Comparison of ENCODE assay signal across 13 cellular contexts in the genomic region with DNA sequence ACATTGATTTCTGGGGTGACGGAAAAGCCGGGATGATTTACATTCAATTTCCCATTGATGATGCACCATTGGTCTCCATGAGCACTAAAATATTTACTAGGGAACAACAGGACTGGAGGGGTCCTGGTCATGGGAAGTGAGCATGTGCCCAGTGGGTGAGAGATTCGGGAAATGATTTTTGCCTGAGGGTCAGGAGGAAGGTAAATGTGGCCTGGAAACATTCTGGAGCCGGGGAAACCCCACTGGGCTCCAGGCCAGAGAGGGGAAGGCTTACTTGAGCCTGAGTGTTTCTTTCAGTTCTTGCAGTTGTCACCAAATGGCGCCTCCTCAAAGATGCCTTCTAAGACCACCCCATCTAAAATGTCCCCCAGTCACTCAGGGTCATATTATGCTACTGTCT.
DNase-seq lines count a peak whose midpoint lies in the region.
"Had no signal": no experiment of that assay in that cellular context is flagged by ENCODE, and none has a peak within 500 bp of the region (broad histone marks: within the 10 kb centered on the region; RNA-seq: fewer than 3 reads in every experiment).

No MANE protein-coding gene starts in this region.

- DNase-seq in ELR (ENCODE audit: low read depth), result peak; percentile 15
- peak; percentile 70 for DNase-seq in RPMI7951 (ENCODE audit: low read depth)
- DNase-seq in glomerular visceral epithelial cell (ENCODE audit: extremely low spot score), result peak; percentile 18
- DNase-seq in renal cortical epithelial cell (ENCODE audit: low read depth), result peak; percentile 24
- DNase-seq in stimulated activated CD4-positive, alpha-beta T cell treated with anti-CD3 and anti-CD28 coated beads, Interleukin-2, amount 100 ng/mL, for 48 hours, result no peak
- DNase-seq in NCI-H1930 (lab: John Stamatoyannopoulos, UW), result no peak
- no peak for DNase-seq in HuH-7 (ENCODE audit: low spot score)
- DNase-seq: C1 segment of cervical spinal cord; Calu3; CD4-positive, alpha-beta T cell; DMS 273 treated with DMSO at 0.1 percent for 48 hours; GF-D8; H7 had no signal

Comparison
In these comparisons a context has a peak if more than half of its experiments do, and no peak if none do; other contexts are left out.
1. DNase-seq: peak in ELR (single experiment), RPMI7951 (single experiment), glomerular visceral epithelial cell (single experiment) and renal cortical epithelial cell (single experiment); none in stimulated activated CD4-positive, alpha-beta T cell treated with anti-CD3 and anti-CD28 coated beads, Interleukin-2, amount 100 ng/mL, for 48 hours (0 of 2), NCI-H1930 (0 of 2) and HuH-7 (single experiment).